Comparison of ENCODE assay signal across 15 cellular contexts in the genomic region with DNA sequence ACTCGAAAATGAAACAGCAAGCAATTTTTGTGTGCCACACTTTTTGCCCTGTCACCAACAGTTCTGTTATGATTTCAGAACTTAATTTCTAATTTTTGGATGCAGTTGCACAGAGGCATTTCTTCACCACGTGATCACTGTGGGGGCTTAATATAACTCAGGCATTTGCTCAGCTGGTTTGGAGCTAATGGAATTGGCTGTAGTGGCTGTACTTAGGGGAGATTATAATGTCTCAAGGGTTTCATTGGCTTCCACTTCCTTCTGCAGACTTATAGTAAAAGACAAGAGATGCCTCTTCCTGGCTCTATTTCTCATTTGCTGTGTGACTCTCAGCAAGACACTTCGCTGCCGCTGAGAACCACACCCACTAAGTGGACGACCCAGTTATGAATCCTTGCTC.
DNase-seq lines count a peak whose midpoint lies in the region; ATAC-seq and TF ChIP-seq lines count a peak whose summit lies in the region.
"Had no signal": no experiment of that assay in that cellular context is flagged by ENCODE, and none has a peak within 500 bp of the region (broad histone marks: within the 10 kb centered on the region; RNA-seq: fewer than 3 reads in every experiment).

No MANE protein-coding gene starts in this region.

- no peak for TF ChIP-seq CTCF in KMS-11 (conservative IDR thresholded peaks at IDR 0.05; ENCODE audit: low read depth, low read length)
- no peak for TF ChIP-seq CTCF in colonic mucosa (IDR thresholded peaks at IDR 0.05)

- no peaks in the 10 kb centered on the region for H3K9me3 ChIP-seq in colonic mucosa
- H3K9me3 ChIP-seq: pancreas had no signal

- H3K27ac ChIP-seq in KMS-11 = no peak overlapping the region; the same call in 1 of the 2 replicates
- peak overlapping the region; percentile 37 for H3K27ac ChIP-seq in colonic mucosa
- H3K27ac ChIP-seq: pancreas, WERI-Rb-1 had no signal

- no peaks in the 10 kb centered on the region for H3K9me3 Mint-ChIP-seq in naive thymus-derived CD8-positive, alpha-beta T cell
- H3K9me3 Mint-ChIP-seq: HFFc6 had no signal

- H3K4me3 Mint-ChIP-seq in naive thymus-derived CD8-positive, alpha-beta T cell = peak overlapping the region in 6 of 10 donors; percentile 16 to 58 (median 29)
- H3K4me3 Mint-ChIP-seq: HFFc6 had no signal

- H3K27me3 ChIP-seq in KMS-11 (ENCODE audit: insufficient read depth, low read depth) = no peaks in the 10 kb centered on the region
- no peaks in the 10 kb centered on the region for H3K27me3 ChIP-seq in colonic mucosa
- H3K27me3 ChIP-seq: pancreas had no signal

- DNase-seq in CD1c-positive myeloid dendritic cell (ENCODE audit: extremely low spot score) = peak; percentile 72
- no peak for DNase-seq in colonic mucosa
- DNase-seq in naive thymus-derived CD8-positive, alpha-beta T cell = no peak
- DNase-seq in NCI-H2107 (lab: John Stamatoyannopoulos, UW) = no peak
- DNase-seq in NCI-H226 = no peak
- DNase-seq in putamen (ENCODE audit: low spot score) = no peak
- no peak for DNase-seq in GOT3 (lab: John Stamatoyannopoulos, UW)
- DNase-seq: HFFc6, hippocampal formation, NCI-H1417 treated with DMSO at 0.1 percent for 48 hours, pancreas, WERI-Rb-1 had no signal

- peaks cover 30 to 92% (median 62%) of the 10 kb centered on the region in 4 donors for H3K4me1 Mint-ChIP-seq in naive thymus-derived CD8-positive, alpha-beta T cell

- H3K9ac ChIP-seq in KMS-11 = no peak overlapping the region
- H3K9ac ChIP-seq in colonic mucosa (ENCODE audit: low read depth in 2 of 2, low read length in 2 of 2) = no peak overlapping the region

- H3K27ac Mint-ChIP-seq in naive thymus-derived CD8-positive, alpha-beta T cell = peak overlapping the region in 6 of 10 donors; percentile 7 to 76 (median 44)
- H3K27ac Mint-ChIP-seq: HFFc6 had no signal

- POLR2A ChIA-PET in naive thymus-derived CD8-positive, alpha-beta T cell (lab: Charles Lee) = interaction anchor here (3.2 kb wide), 1 partner anchor 12 kb away, joined by 13 read pairs; no protein-coding TSS in a partner anchor

- H4K20me1 ChIP-seq in KMS-11 (ENCODE audit: insufficient read depth) = no peaks in the 10 kb centered on the region

- H3K27me3 Mint-ChIP-seq in naive thymus-derived CD8-positive, alpha-beta T cell = no peaks in the 10 kb centered on the region

- peaks cover 54% of the 10 kb centered on the region for H3K4me1 ChIP-seq in KMS-11 (ENCODE audit: low read depth, poor library complexity, severe bottlenecking)
- peaks cover 9% of the 10 kb centered on the region for H3K4me1 ChIP-seq in colonic mucosa

- 0 out of 2 replicates have a peak overlapping the region, but pooled peaks have one; percentile 4 for H2AFZ ChIP-seq in KMS-11 (ENCODE audit: low read depth)

- H3K4me2 ChIP-seq in KMS-11 = peak overlapping the region; percentile 36

- H3K36me3 Mint-ChIP-seq in naive thymus-derived CD8-positive, alpha-beta T cell = no peaks in the 10 kb centered on the region

- H3K4me3 ChIP-seq in KMS-11 (IDR thresholded peaks at IDR 0.05; ENCODE audit: insufficient read depth, low read depth, low read length) (no peak overlapping the region), colonic mucosa (no peak overlapping the region)
- H3K4me3 ChIP-seq: pancreas had no signal

- H3K36me3 ChIP-seq in KMS-11 (ENCODE audit: insufficient read depth) = no peaks in the 10 kb centered on the region
- no peaks in the 10 kb centered on the region for H3K36me3 ChIP-seq in colonic mucosa
- H3K36me3 ChIP-seq: pancreas, WERI-Rb-1 had no signal

- no peak for ATAC-seq in naive thymus-derived CD8-positive, alpha-beta T cell
- ATAC-seq: esophagus mucosa, SK-N-SH treated with all-trans-retinoic acid at 6 μM for 48 hours had no signal

- intact Hi-C loops in colonic mucosa (cut with DNase I) = no loop called here

- no peaks in the 10 kb centered on the region for H3K79me2 ChIP-seq in KMS-11 (ENCODE audit: insufficient read depth, low read depth)
